In the genomic region with DNA sequence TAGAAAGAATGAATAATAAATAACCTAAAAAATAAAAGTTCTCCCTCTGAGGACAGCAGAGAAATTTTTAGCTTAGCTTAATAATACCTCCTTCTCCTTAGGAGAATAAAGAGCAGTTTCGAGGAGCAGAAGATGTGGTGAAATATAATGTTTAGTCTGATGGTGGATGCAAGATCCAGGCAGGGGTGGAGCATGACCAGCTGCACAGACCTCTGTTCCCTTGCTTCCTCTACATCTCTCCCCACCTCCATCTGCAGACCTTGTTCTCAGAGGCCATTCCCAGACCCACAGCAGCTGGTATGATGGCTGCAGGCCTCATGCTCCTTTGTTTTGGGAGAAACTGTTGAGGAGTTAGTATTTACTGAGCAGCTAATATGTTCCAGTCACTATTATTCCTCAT, we compare ENCODE assay signal across 1 cellular context.
TF ChIP-seq lines count a peak whose summit lies in the region.

No MANE protein-coding gene starts in this region.

TF ChIP-seq in HepG2, 621 proteins besides CTCF, POLR2A, EP300 and RAD21:
- TF ChIP-seq ZSCAN25 (CRISPR knock-in tag; IDR thresholded peaks at IDR 0.05) (peak; percentile 87), ZNF383 (CRISPR knock-in tag; IDR thresholded peaks at IDR 0.05; ENCODE audit: borderline replicate concordance) (no peak)
